20 cellular contexts compared by ENCODE assay signal in the genomic region with DNA sequence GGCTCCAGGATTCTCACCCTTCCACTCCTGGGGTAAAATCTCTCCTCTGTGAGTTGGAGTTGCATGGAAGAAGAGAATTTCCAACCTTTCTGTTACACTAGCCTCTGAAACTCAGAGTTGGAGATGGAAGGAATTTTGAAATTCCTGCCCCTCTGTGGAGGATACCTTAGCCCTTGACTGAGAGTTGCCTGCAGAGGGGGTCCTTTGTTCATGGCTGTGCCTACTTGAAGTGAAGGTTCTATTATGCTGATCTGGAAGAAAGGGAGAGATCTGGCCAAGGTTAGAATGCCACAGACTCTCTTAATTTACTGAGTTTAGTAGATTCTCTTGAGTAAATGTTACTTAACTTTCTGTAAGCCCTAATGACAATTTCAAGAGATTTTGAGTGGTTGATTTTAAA.
"Had no signal": no experiment of that assay in that cellular context is flagged by ENCODE, and none has a peak within 500 bp of the region (broad histone marks: within the 10 kb centered on the region; RNA-seq: fewer than 3 reads in every experiment).

No MANE protein-coding gene starts in this region.

- H3K36me3 ChIP-seq: esophagus muscularis mucosa, gastroesophageal sphincter, heart left ventricle, lower lobe of right lung, spleen, thoracic aorta, WERI-Rb-1 had no signal

- H3K4me3 ChIP-seq: esophagus muscularis mucosa, gastroesophageal sphincter, heart left ventricle, lower lobe of right lung, spleen, thoracic aorta had no signal

- H3K27ac ChIP-seq: esophagus muscularis mucosa, gastroesophageal sphincter, heart left ventricle, lower lobe of right lung, spleen, thoracic aorta, WERI-Rb-1 had no signal

- H3K27me3 ChIP-seq: esophagus muscularis mucosa, gastroesophageal sphincter, heart left ventricle, spleen had no signal

- DNase-seq: activated CD4-positive, alpha-beta memory T cell treated with anti-CD3 and anti-CD28 coated beads for 36 hours; activated CD4-positive, alpha-beta T cell treated with anti-CD3 and anti-CD28 coated beads for 36 hours; activated T-cell treated with anti-CD3 and anti-CD28 coated beads for 4 hours; effector CD4-positive, alpha-beta T cell; heart left ventricle; left colon; lower lobe of right lung; occipital lobe; retina; spleen; stimulated activated CD4-positive, alpha-beta T cell treated with anti-CD3 and anti-CD28 coated beads, Interleukin-4, amount 100 ng/mL, for 4 hours; T-helper 2 cell; WERI-Rb-1 had no signal

- H3K4me1 ChIP-seq: esophagus muscularis mucosa, gastroesophageal sphincter, heart left ventricle, lower lobe of right lung, spleen had no signal

- FAIRE-seq: bronchial epithelial cell, endothelial cell of umbilical vein, islet of Langerhans had no signal

- H3K9me3 ChIP-seq: lower lobe of right lung, thoracic aorta had no signal

- ATAC-seq: activated CD4-positive, alpha-beta T cell treated with anti-CD3 and anti-CD28 coated beads for 36 hours; gastroesophageal sphincter; heart left ventricle; left colon; lower lobe of right lung; stimulated activated memory B cell treated with anti-CD40 and anti-IgM and Interleukin-4, amounts not matched to agents 10 μg/mL and 1 μg/mL and 100 μg/mL, for 72 hours had no signal
